In genomic region chr2:197116306-197116879, GRCh38 we compare ENCODE assay signal across 24 cellular contexts.
DNase-seq lines count a peak whose midpoint lies in the region; ATAC-seq and TF ChIP-seq lines count a peak whose summit lies in the region.
"Had no signal": no experiment of that assay in that cellular context is flagged by ENCODE, and none has a peak within 500 bp of the region (broad histone marks: within the 10 kb centered on the region; RNA-seq: fewer than 3 reads in every experiment).

No MANE protein-coding gene starts in this region.

- H3K4me3 ChIP-seq in SU-DHL-6 (ENCODE audit: insufficient read depth, low read length, poor library complexity, severe bottlenecking) (no peak overlapping the region), trophoblast cell (ENCODE audit: low read depth, low read length) (no peak overlapping the region)
- H3K4me3 ChIP-seq: adrenal gland, MG63, skin epidermis had no signal

- no peak overlapping the region for H3K4me2 ChIP-seq in SU-DHL-6 (ENCODE audit: low read depth, low read length, poor library complexity, severe bottlenecking)
- H3K4me2 ChIP-seq in trophoblast cell (ENCODE audit: low read length) = no peak overlapping the region

- no peak overlapping the region for H2AK5ac ChIP-seq in trophoblast cell (ENCODE audit: low read length)

- H3K9ac ChIP-seq in SU-DHL-6 (ENCODE audit: low read length) = no peak overlapping the region
- H3K9ac ChIP-seq in trophoblast cell (ENCODE audit: low read length) = no peak overlapping the region

- ATAC-seq in activated T-cell treated with anti-CD3 and anti-CD28 coated beads, Interleukin-2, amount 50 U/mL, for 4 hours = no peak
- ATAC-seq in effector memory CD8-positive, alpha-beta T cell (replicated peaks) = no peak
- ATAC-seq in stimulated activated naive B cell treated with anti-CD40 and anti-IgM and Interleukin-4, amounts not matched to agents 10 μg/mL and 1 μg/mL and 100 μg/mL, for 72 hours (replicated peaks) = no peak
- ATAC-seq in HG02884 (IDR thresholded peaks at IDR 0.05; ENCODE audit: unreplicated experiment) (no peak), esophagus mucosa (no peak)
- ATAC-seq: foreskin keratinocyte, WTC11 had no signal

- no peaks in the 10 kb centered on the region for H4K20me1 ChIP-seq in SU-DHL-6 (ENCODE audit: low read depth, low read length)

- H3K27me3 ChIP-seq in SU-DHL-6 (ENCODE audit: low read length) (no peaks in the 10 kb centered on the region), trophoblast cell (ENCODE audit: insufficient read depth, low read length) (no peaks in the 10 kb centered on the region)
- H3K27me3 ChIP-seq: adrenal gland, MG63 had no signal

- no peak overlapping the region for H2BK12ac ChIP-seq in trophoblast cell (ENCODE audit: low read length)

- no peak overlapping the region for H4K8ac ChIP-seq in trophoblast cell (ENCODE audit: low read depth, low read length)

- peak overlapping the region; percentile 4 for H3K4me3 Mint-ChIP-seq in activated T-cell treated with anti-CD3 and anti-CD28 coated beads, Interleukin-2, amount 50 U/mL, for 4 hours
- H3K4me3 Mint-ChIP-seq in effector memory CD8-positive, alpha-beta T cell = peak overlapping the region in 1 of 2 donors; percentile 49
- no peak overlapping the region for H3K4me3 Mint-ChIP-seq in stimulated activated naive B cell treated with anti-CD40 and anti-IgM and Interleukin-4, amounts not matched to agents 10 μg/mL and 1 μg/mL and 100 μg/mL, for 72 hours
- H3K4me3 Mint-ChIP-seq: H9, nephron, WTC11 had no signal

- H3K27ac ChIP-seq in SU-DHL-6 (ENCODE audit: low read depth, low read length) (0 out of 2 replicates have a peak overlapping the region, but pooled peaks have one; percentile 10), trophoblast cell (ENCODE audit: low read depth, low read length) (no peak overlapping the region)
- H3K27ac ChIP-seq: adrenal gland, epithelial cell of prostate, foreskin keratinocyte, skin epidermis had no signal

- H3K79me1 ChIP-seq in trophoblast cell (ENCODE audit: low read length) = no peaks in the 10 kb centered on the region

- H3K79me2 ChIP-seq in SU-DHL-6 (ENCODE audit: insufficient read depth, low read length) = no peaks in the 10 kb centered on the region
- H3K79me2 ChIP-seq in trophoblast cell (ENCODE audit: control insufficient read depth, insufficient read depth, low read length, poor library complexity) = no peaks in the 10 kb centered on the region

- peaks cover 6% of the 10 kb centered on the region; the same call in 1 of the 2 replicates for H3F3A ChIP-seq in SU-DHL-6 (ENCODE audit: insufficient read depth)

- no peak overlapping the region for H4K91ac ChIP-seq in trophoblast cell (ENCODE audit: low read depth, low read length)

- H3K9me3 Mint-ChIP-seq in activated T-cell treated with anti-CD3 and anti-CD28 coated beads, Interleukin-2, amount 50 U/mL, for 4 hours = no peaks in the 10 kb centered on the region
- H3K9me3 Mint-ChIP-seq in effector memory CD8-positive, alpha-beta T cell = no peaks in the 10 kb centered on the region
- H3K9me3 Mint-ChIP-seq in stimulated activated naive B cell treated with anti-CD40 and anti-IgM and Interleukin-4, amounts not matched to agents 10 μg/mL and 1 μg/mL and 100 μg/mL, for 72 hours = no peaks in the 10 kb centered on the region
- H3K9me3 Mint-ChIP-seq: H9, nephron, WTC11 had no signal

- no peak for TF ChIP-seq CTCF in SU-DHL-6 (IDR thresholded peaks at IDR 0.05; ENCODE audit: insufficient read depth, low read length, poor library complexity, severe bottlenecking)

- peak overlapping the region; percentile 4 to 88 for H3K27ac Mint-ChIP-seq in effector memory CD8-positive, alpha-beta T cell
- H3K27ac Mint-ChIP-seq in stimulated activated naive B cell treated with anti-CD40 and anti-IgM and Interleukin-4, amounts not matched to agents 10 μg/mL and 1 μg/mL and 100 μg/mL, for 72 hours = peak overlapping the region; percentile 2
- H3K27ac Mint-ChIP-seq: H9, nephron, progenitor cell of endocrine pancreas, WTC11 had no signal

- H3K23ac ChIP-seq in trophoblast cell (ENCODE audit: low read length) = no peak overlapping the region

- no peak overlapping the region for H3K14ac ChIP-seq in trophoblast cell (ENCODE audit: low read length)

- H3K9me3 ChIP-seq in SU-DHL-6 (ENCODE audit: insufficient read depth, low read length) = no peaks in the 10 kb centered on the region
- H3K9me3 ChIP-seq in trophoblast cell (ENCODE audit: insufficient read depth, low read depth, low read length) = no peaks in the 10 kb centered on the region
- H3K9me3 ChIP-seq: adrenal gland, MG63 had no signal

- no peak overlapping the region for H3K4ac ChIP-seq in trophoblast cell (ENCODE audit: low read depth, low read length)

- peaks cover 0 to 2% of the 10 kb centered on the region in 2 experiments for H3K4me1 ChIP-seq in trophoblast cell (ENCODE audit: control insufficient read depth in 1 of 2, insufficient read depth in 2 of 2, low read length in 2 of 2)
- H3K4me1 ChIP-seq: foreskin keratinocyte had no signal

- peaks cover 39% of the 10 kb centered on the region for H3K4me1 Mint-ChIP-seq in activated T-cell treated with anti-CD3 and anti-CD28 coated beads, Interleukin-2, amount 50 U/mL, for 4 hours (ENCODE audit: low read depth)
- peaks cover 18 to 33% of the 10 kb centered on the region in 2 donors for H3K4me1 Mint-ChIP-seq in effector memory CD8-positive, alpha-beta T cell (ENCODE audit: low read depth in 2 of 2)
- peaks cover 29 to 47% of the 10 kb centered on the region in 2 donors for H3K4me1 Mint-ChIP-seq in stimulated activated naive B cell treated with anti-CD40 and anti-IgM and Interleukin-4, amounts not matched to agents 10 μg/mL and 1 μg/mL and 100 μg/mL, for 72 hours
- H3K4me1 Mint-ChIP-seq: nephron, WTC11 had no signal

- H4K12ac ChIP-seq in trophoblast cell (ENCODE audit: low read depth, low read length) = no peak overlapping the region

- DNase-seq in activated T-cell treated with anti-CD3 and anti-CD28 coated beads, Interleukin-2, amount 50 U/mL, for 4 hours = no peak
- no peak for DNase-seq in activated T-cell treated with anti-CD3 and anti-CD28 coated beads, Interleukin-2, amount 50 U/mL, for 48 hours
- no peak for DNase-seq in effector memory CD8-positive, alpha-beta T cell
- no peak for DNase-seq in stimulated activated naive B cell treated with anti-CD40 and anti-IgM and Interleukin-4, amounts not matched to agents 10 μg/mL and 1 μg/mL and 100 μg/mL, for 72 hours
- no peak for DNase-seq in trophoblast cell
- DNase-seq: activated CD8-positive, alpha-beta memory T cell treated with anti-CD3 and anti-CD28 coated beads, Interleukin-2, amount 50 U/mL, for 4 hours; adrenal gland; DMS53; foreskin keratinocyte; H9; hippocampal formation; MG63; NCI-H1436; NCI-H2171 treated with DMSO at 0.1 percent for 48 hours; Right ventricle myocardium superior; stimulated activated CD4-positive, alpha-beta T cell treated with anti-CD3 and anti-CD28 coated beads, Interleukin-4, amount 100 ng/mL, for 4 hours had no signal

- no peak overlapping the region for H2BK5ac ChIP-seq in trophoblast cell (ENCODE audit: low read depth, low read length, poor library complexity)

- peaks cover 23% of the 10 kb centered on the region for H3K36me3 Mint-ChIP-seq in activated T-cell treated with anti-CD3 and anti-CD28 coated beads, Interleukin-2, amount 50 U/mL, for 4 hours (ENCODE audit: insufficient read depth)
- peaks cover 47% of the 10 kb centered on the region for H3K36me3 Mint-ChIP-seq in effector memory CD8-positive, alpha-beta T cell (ENCODE audit: insufficient read depth)
- peaks cover 37 to 46% of the 10 kb centered on the region in 2 donors for H3K36me3 Mint-ChIP-seq in stimulated activated naive B cell treated with anti-CD40 and anti-IgM and Interleukin-4, amounts not matched to agents 10 μg/mL and 1 μg/mL and 100 μg/mL, for 72 hours
- H3K36me3 Mint-ChIP-seq: WTC11 had no signal

- no CpG with 5 or more reads among the region's 10 CpGs for WGBS in trophoblast cell (ENCODE audit: extremely low coverage, insufficient coverage, insufficient read length)

- no peaks in the 10 kb centered on the region for H3K27me3 Mint-ChIP-seq in activated T-cell treated with anti-CD3 and anti-CD28 coated beads, Interleukin-2, amount 50 U/mL, for 4 hours (ENCODE audit: low read depth)
- H3K27me3 Mint-ChIP-seq in effector memory CD8-positive, alpha-beta T cell = no peaks in the 10 kb centered on the region
- H3K27me3 Mint-ChIP-seq in stimulated activated naive B cell treated with anti-CD40 and anti-IgM and Interleukin-4, amounts not matched to agents 10 μg/mL and 1 μg/mL and 100 μg/mL, for 72 hours = no peaks in the 10 kb centered on the region
- H3K27me3 Mint-ChIP-seq: progenitor cell of endocrine pancreas had no signal

- H2AFZ ChIP-seq in SU-DHL-6 (ENCODE audit: low read depth, low read length, severe bottlenecking) (no peak overlapping the region), trophoblast cell (ENCODE audit: insufficient read depth, low read length, poor library complexity) (no peak overlapping the region)

- no peaks in the 10 kb centered on the region for H3K9me2 ChIP-seq in SU-DHL-6 (replicated peaks; ENCODE audit: insufficient read depth, low read length)

- H3K36me3 ChIP-seq in SU-DHL-6 (ENCODE audit: low read length) (0 out of 2 replicates have a peak, but pooled peaks cover 4% of the 10 kb centered on the region), trophoblast cell (ENCODE audit: control insufficient read depth in 1 of 2, insufficient read depth in 2 of 2, low read length in 2 of 2) (peaks cover 0 to 1% of the 10 kb centered on the region in 2 experiments)
- H3K36me3 ChIP-seq: MG63 had no signal

- H3K18ac ChIP-seq in trophoblast cell (ENCODE audit: low read length) = no peak overlapping the region

- H2BK120ac ChIP-seq in trophoblast cell (ENCODE audit: insufficient read depth, low read length, poor library complexity) = no peak overlapping the region
